Comparison of ENCODE assay signal across 23 cellular contexts in the genomic region with DNA sequence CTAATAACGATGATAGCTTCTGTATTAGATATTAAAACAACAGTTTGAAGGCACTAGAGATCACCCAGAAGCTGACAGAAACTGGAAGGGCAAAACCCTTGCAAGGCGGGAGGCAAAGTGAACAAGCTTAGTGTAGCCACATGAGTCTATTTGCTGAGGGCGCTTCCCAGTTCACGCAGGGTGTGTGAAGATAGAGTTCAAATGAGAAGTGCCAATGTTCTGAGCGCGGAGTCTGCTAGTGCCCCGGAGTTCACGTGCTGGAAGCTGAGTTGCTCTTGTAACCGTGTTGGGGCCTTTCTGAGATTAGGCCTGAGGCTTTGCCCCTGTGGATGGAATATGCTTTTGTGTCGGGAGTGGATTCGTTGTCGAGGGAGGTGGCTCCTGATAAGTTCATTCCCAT. TPM values are rescaled to one million over a fixed set of nuclear protein-coding genes. Genes with fewer than 3 reads are reported as not detected.
DNase-seq lines count a peak whose midpoint lies in the region; ATAC-seq, FAIRE-seq and TF ChIP-seq lines count a peak whose summit lies in the region.
"Had no signal": no experiment of that assay in that cellular context is flagged by ENCODE, and none has a peak within 500 bp of the region (broad histone marks: within the 10 kb centered on the region; RNA-seq: fewer than 3 reads in every experiment).

No MANE protein-coding gene starts in this region.

- 54 to 78% methylated on average over 12 of the region's 12 CpGs for WGBS in lung, 2 donors
- 59 to 69% (median 69%) methylated on average over 12 of the region's 12 CpGs for WGBS in small intestine, 3 donors
- 82 to 86% methylated on average over 12 of the region's 12 CpGs for WGBS in tibial nerve, 2 donors

- no peak for TF ChIP-seq EP300 in tibial nerve (IDR thresholded peaks at IDR 0.05)

- CTCF ChIA-PET in Calu3 (lab: Charles Lee): interaction anchor here (1.4 to 2.2 kb wide), 2 partner anchors 12 to 15 kb away, joined by 4 to 10 read pairs; no protein-coding TSS in a partner anchor

- no peaks in the 10 kb centered on the region for H3K36me3 ChIP-seq in colonic mucosa
- no peaks in the 10 kb centered on the region for H3K36me3 ChIP-seq in lung (ENCODE audit: control insufficient read depth in 2 of 2, insufficient read depth in 2 of 2, low read length in 2 of 2)
- H3K36me3 ChIP-seq in small intestine (ENCODE audit: control insufficient read depth in 2 of 2, insufficient read depth in 2 of 2, low read length in 2 of 2): no peaks in the 10 kb centered on the region
- no peaks in the 10 kb centered on the region for H3K36me3 ChIP-seq in MG63
- H3K36me3 ChIP-seq in tibial nerve: peaks cover 0 to 5% (median 0%) of the 10 kb centered on the region in 3 donors

- peaks cover 3% of the 10 kb centered on the region for H3K9me3 Mint-ChIP-seq in Calu3 (ENCODE audit: low read depth, unreplicated experiment)
- H3K9me3 Mint-ChIP-seq: natural killer cell had no signal

- FAIRE-seq in small intestine (lab: Jason Lieb, UNC): no peak
- FAIRE-seq: D721Med, GM19239, H54 had no signal

- H3K27me3 ChIP-seq in colonic mucosa (no peaks in the 10 kb centered on the region), lung (ENCODE audit: control insufficient read depth, insufficient read depth) (no peaks in the 10 kb centered on the region), small intestine (ENCODE audit: control insufficient read depth in 2 of 2, insufficient read depth in 2 of 2, low read length in 2 of 2) (no peaks in the 10 kb centered on the region), MG63 (no peaks in the 10 kb centered on the region; the same call in 1 of the 2 replicates), tibial nerve (no peaks in the 10 kb centered on the region)
- H3K27me3 ChIP-seq: dorsolateral prefrontal cortex had no signal

- no peaks in the 10 kb centered on the region for H3K27me3 Mint-ChIP-seq in Calu3 (ENCODE audit: unreplicated experiment)

- DNase-seq in Calu3: no peak
- peak; percentile 43 for DNase-seq in colonic mucosa
- peak; percentile 52 for DNase-seq in lung (ENCODE audit: low spot score)
- DNase-seq in small intestine: peak; percentile 57
- no peak for DNase-seq in MG63
- no peak for DNase-seq in foreskin fibroblast
- DNase-seq in tibial nerve (ENCODE audit: low spot score in 2 of 2): no peak
- DNase-seq: activated CD4-positive, alpha-beta T cell treated with anti-CD3 and anti-CD28 coated beads for 4 hours; activated CD8-positive, alpha-beta memory T cell treated with anti-CD3 and anti-CD28 coated beads, Interleukin-2, amount 10 ng/mL, durations not matched to agents 7 days and 5 days; dorsolateral prefrontal cortex; Karpas-422; natural killer cell; NCI-H1105 treated with DMSO at 0.1 percent for 48 hours; stimulated activated CD4-positive, alpha-beta T cell treated with anti-CD3 and anti-CD28 coated beads, Interleukin-4, amount 100 ng/mL, for 4 hours had no signal

- no peak for ATAC-seq in lung (ENCODE audit: insufficient read depth, low FRiP score)
- ATAC-seq: activated CD8-positive, alpha-beta memory T cell treated with anti-CD3 and anti-CD28 coated beads, Interleukin-2, amount 10 ng/mL, durations not matched to agents 7 days and 5 days; natural killer cell had no signal

- no peak for TF ChIP-seq POLR2A in tibial nerve (IDR thresholded peaks at IDR 0.05)

- H3K4me3 ChIP-seq in colonic mucosa (no peak overlapping the region), lung (no peak overlapping the region), small intestine (ENCODE audit: low read depth in 1 of 2, low read length in 2 of 2) (no peak overlapping the region), MG63 (no peak overlapping the region), foreskin fibroblast (ENCODE audit: low read depth in 1 of 2, low read length in 2 of 2) (no peak overlapping the region), tibial nerve (no peak overlapping the region)
- H3K4me3 ChIP-seq: dorsolateral prefrontal cortex had no signal

- BruUV-seq in Calu3 (replicated peaks; lab: Mats Ljungman, UMichigan): no TSS peak

- peak overlapping the region; percentile 32 for H3K4me3 Mint-ChIP-seq in Calu3 (ENCODE audit: low read depth, unreplicated experiment)
- H3K4me3 Mint-ChIP-seq: activated CD8-positive, alpha-beta memory T cell treated with anti-CD3 and anti-CD28 coated beads, Interleukin-2, amount 10 ng/mL, durations not matched to agents 7 days and 5 days; natural killer cell had no signal

- H3K4me1 Mint-ChIP-seq in Calu3 (ENCODE audit: low read depth, unreplicated experiment): peaks cover 55% of the 10 kb centered on the region

- H3K4me1 ChIP-seq in colonic mucosa (no peaks in the 10 kb centered on the region), lung (ENCODE audit: control insufficient read depth in 2 of 2, insufficient read depth in 2 of 2, low read length in 2 of 2) (peaks cover 0 to 2% of the 10 kb centered on the region in 2 donors), small intestine (ENCODE audit: control insufficient read depth in 2 of 2, insufficient read depth in 1 of 2, low read depth in 1 of 2, low read length in 1 of 2) (no peaks in the 10 kb centered on the region), tibial nerve (peaks cover 0 to 7% (median 0%) of the 10 kb centered on the region in 4 donors)

- peak overlapping the region; percentile 70 for H3K27ac Mint-ChIP-seq in Calu3 (ENCODE audit: unreplicated experiment)
- H3K27ac Mint-ChIP-seq: activated CD8-positive, alpha-beta memory T cell treated with anti-CD3 and anti-CD28 coated beads, Interleukin-2, amount 10 ng/mL, durations not matched to agents 7 days and 5 days; natural killer cell had no signal

- H3K27ac ChIP-seq in colonic mucosa (no peak overlapping the region), lung (ENCODE audit: low read depth in 1 of 2, low read length in 1 of 2) (peak overlapping the region in 1 of 2 donors; percentile 74), small intestine (ENCODE audit: low read depth in 1 of 2, low read length in 1 of 2) (peak overlapping the region in 1 of 2 donors; percentile 33), tibial nerve (no peak overlapping the region)

- H3K9ac ChIP-seq in colonic mucosa (ENCODE audit: low read depth in 2 of 2, low read length in 2 of 2): no peak overlapping the region

- intact Hi-C loops in Calu3 (cut with micrococcal nuclease; ENCODE audit: unreplicated experiment) (loop anchor here (1.0 kb wide), 1 partner anchor 15 kb away; no protein-coding TSS in a partner anchor), colonic mucosa (cut with DNase I) (no loop called here)

- no peak for TF ChIP-seq CTCF in Calu3 (IDR thresholded peaks at IDR 0.05; ENCODE audit: unreplicated experiment)
- no peak for TF ChIP-seq CTCF in colonic mucosa (IDR thresholded peaks at IDR 0.05)
- TF ChIP-seq CTCF in lung (IDR thresholded peaks at IDR 0.05; ENCODE audit: control extremely low read depth, extremely low read depth): no peak
- TF ChIP-seq CTCF in foreskin fibroblast (IDR thresholded peaks at IDR 0.05; ENCODE audit: low read depth, low read length): no peak
- no peak for TF ChIP-seq CTCF in tibial nerve (IDR thresholded peaks at IDR 0.05)

- H3K36me3 Mint-ChIP-seq in Calu3 (ENCODE audit: insufficient read depth, unreplicated experiment): peaks cover 29% of the 10 kb centered on the region
- H3K36me3 Mint-ChIP-seq: natural killer cell had no signal

- no peaks in the 10 kb centered on the region for H3K9me3 ChIP-seq in colonic mucosa
- H3K9me3 ChIP-seq in lung (ENCODE audit: control insufficient read depth in 2 of 2, insufficient read depth in 1 of 2, low read length in 1 of 2): no peaks in the 10 kb centered on the region
- H3K9me3 ChIP-seq in small intestine (ENCODE audit: control insufficient read depth, low read depth): no peaks in the 10 kb centered on the region
- H3K9me3 ChIP-seq in MG63: no peaks in the 10 kb centered on the region
- H3K9me3 ChIP-seq in tibial nerve: peaks cover 0 to 27% (median 0%) of the 10 kb centered on the region in 4 donors

RNA-seq across cellular contexts. Expression of a gene that starts 16.6 kb away (rescaled TPM):
- total RNA-seq in Calu3 (2022) (123 and 128 TPM in 2 replicates), colonic mucosa (10 to 100 TPM; 22.4 to 43.6 TPM), lung (10 to 100 TPM; 36.5 to 43.6 TPM), tibial nerve (10 to 100 TPM; 19.0 to 45.0 (median 33.9) TPM)
- polyA plus RNA-seq in lung (10 to 100 TPM; 17.6 to 41.7 TPM), small intestine (10 to 100 TPM; 16.8 to 32.3 (median 27.8) TPM)
- total RNA-seq in MG63 (2014; rRNA removed; shearing (Covaris generic); ENCODE audit: low replicate concordance): 71.2 and 71.3 TPM in 2 replicates

RNA-seq across cellular contexts. Expression of a gene that starts 40.1 kb away (rescaled TPM):
- 181 and 183 TPM in 2 replicates for total RNA-seq in Calu3 (2022)
- 100 to 1,000 TPM; 129 to 136 TPM for total RNA-seq in colonic mucosa
- total RNA-seq in lung: 100 to 1,000 TPM; 108 to 133 TPM
- polyA plus RNA-seq in lung: 10 to 100 TPM; 24.7 to 26.1 TPM
- polyA plus RNA-seq in small intestine: 10 to 100 TPM; 12.4 to 23.4 (median 19.0) TPM
- 11.1 and 13.4 TPM in 2 replicates for total RNA-seq in MG63 (2014; rRNA removed; shearing (Covaris generic); ENCODE audit: low replicate concordance)
- total RNA-seq in tibial nerve: 10 to 100 TPM; 50.2 to 64.7 (median 58.6) TPM

RNA-seq across cellular contexts. Expression of a gene that starts 54.0 kb away (rescaled TPM):
- total RNA-seq in Calu3 (2022): not detected in 2 replicates
- not detected for total RNA-seq in colonic mucosa
- total RNA-seq in lung: under 1 TPM in 1 of 2 donors, not detected in 1; 0.18 TPM
- under 1 TPM; 0.05 to 0.08 TPM for polyA plus RNA-seq in lung
- under 1 TPM in 1 of 3 donors, not detected in 2; 0.03 TPM for polyA plus RNA-seq in small intestine
- total RNA-seq in MG63 (2014; rRNA removed; shearing (Covaris generic); ENCODE audit: low replicate concordance): not detected in 2 replicates
- total RNA-seq in tibial nerve: under 1 TPM in 1 of 4 donors, not detected in 3; 0.30 TPM
- total RNA-seq: activated CD8-positive, alpha-beta memory T cell treated with anti-CD3 and anti-CD28 coated beads, Interleukin-2, amount 10 ng/mL, durations not matched to agents 7 days and 5 days; epithelial cell of proximal tubule; G401; glomerular endothelial cell; HT-29; lower leg skin; natural killer cell; OCI-LY7 had no signal

Comparison
In these comparisons a context has a peak if more than half of its experiments do, and no peak if none do; other contexts are left out.
1. DNase-seq: peak in colonic mucosa (single experiment), lung (single experiment) and small intestine (single experiment); none in Calu3 (single experiment), MG63 (single experiment), foreskin fibroblast (0 of 2) and tibial nerve (0 of 2).